Comparison of ENCODE assay signal across 8 cellular contexts in the genomic region with DNA sequence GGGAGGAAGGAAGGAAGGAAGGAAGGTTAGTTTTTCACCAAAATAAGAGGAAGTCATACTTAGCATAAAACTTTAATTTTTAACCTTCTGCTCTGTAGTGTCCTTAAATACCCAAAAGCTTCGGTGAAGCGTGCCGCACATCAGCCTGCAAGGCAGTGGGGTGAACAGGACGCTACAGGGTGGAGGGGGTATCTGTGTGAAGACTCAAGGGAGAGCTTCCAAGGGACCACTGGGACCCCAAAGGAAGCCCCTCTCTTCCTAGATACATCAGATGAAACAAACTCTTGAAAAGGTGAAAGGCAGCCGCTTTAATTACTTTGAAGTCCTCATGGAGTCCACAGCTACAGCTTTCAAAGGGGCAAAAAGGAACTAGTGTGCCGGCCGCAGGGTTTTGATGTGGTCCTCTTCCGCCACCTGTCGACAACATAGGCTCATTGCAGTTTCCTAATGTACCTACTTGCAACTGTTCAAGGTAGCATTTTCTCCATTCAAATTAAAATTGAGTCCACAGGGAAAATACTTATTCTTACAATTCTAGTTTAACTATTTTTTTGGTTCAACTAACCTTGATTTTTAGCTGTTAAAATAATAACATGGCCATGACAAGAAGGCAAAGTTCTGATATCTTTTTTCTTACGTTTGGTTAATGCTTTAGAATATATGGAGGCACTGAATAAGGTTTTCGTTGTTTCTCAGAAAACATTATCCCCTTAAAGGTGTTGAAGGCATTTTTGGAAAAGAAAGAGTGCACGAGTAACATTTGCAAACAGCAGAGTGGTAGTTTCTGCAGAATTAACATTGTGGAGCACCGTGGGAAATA.
A peak's percentile ranks its signal among the peaks of the same experiment; 100 is the strongest.
DNase-seq lines count a peak whose midpoint lies in the region; ATAC-seq and TF ChIP-seq lines count a peak whose summit lies in the region.

No MANE protein-coding gene starts in this region.

- H3K4me3 ChIP-seq in AG04450 (ENCODE audit: low read depth, low read length) = no peak overlapping the region
- H3K4me3 ChIP-seq in cardiac fibroblast (replicated peaks in 1 of 2; ENCODE audit: low read depth in 2 of 2, low read length in 2 of 2) = no peak overlapping the region
- H3K4me3 ChIP-seq in kidney epithelial cell (ENCODE audit: low read depth, low read length) = no peak overlapping the region

- no peaks in the 10 kb centered on the region for H3K9me3 ChIP-seq in AG04450 (ENCODE audit: control insufficient read depth, insufficient read depth, low read length)

- no peaks in the 10 kb centered on the region for H3K27me3 Mint-ChIP-seq in activated B cell treated with CpG ODN at 0.5 μM for 24 hours

- no peaks in the 10 kb centered on the region for H3K27me3 ChIP-seq in AG04450 (ENCODE audit: control insufficient read depth, insufficient read depth, low read length)
- no peaks in the 10 kb centered on the region for H3K27me3 ChIP-seq in kidney epithelial cell (ENCODE audit: control insufficient read depth, insufficient read depth, low read length)

- no peaks in the 10 kb centered on the region for H3K9me3 Mint-ChIP-seq in activated B cell treated with CpG ODN at 0.5 μM for 24 hours

- intact Hi-C loops in activated B cell treated with CpG ODN at 0.5 μM for 24 hours (cut with micrococcal nuclease) = loop anchor here (1.0 to 2.0 kb wide), 8 partner anchors 16 to 214 kb away; a partner anchor contains a TSS

- peak overlapping the region; percentile 97 for H3K27ac Mint-ChIP-seq in activated B cell treated with CpG ODN at 0.5 μM for 24 hours

- H3K4me1 Mint-ChIP-seq in activated B cell treated with CpG ODN at 0.5 μM for 24 hours = peaks cover 6% of the 10 kb centered on the region

- POLR2A ChIA-PET in AG04450 (lab: Yijun Ruan, JAX) = interaction anchor here (1.0 kb wide), 1 partner anchor 53 kb away, joined by 3 read pairs; no protein-coding TSS in a partner anchor
- POLR2A ChIA-PET in activated B cell treated with CpG ODN at 0.5 μM for 24 hours (lab: Charles Lee) = interaction anchor here (0.6 to 1.5 kb wide), 20 partner anchors 8 to 214 kb away, joined by 3 to 27 read pairs (median 4); a partner anchor contains a TSS

- no peaks in the 10 kb centered on the region for H3K36me3 ChIP-seq in kidney epithelial cell (ENCODE audit: control insufficient read depth, insufficient read depth, low read length)

- ATAC-seq in GM18867 (IDR thresholded peaks at IDR 0.05; ENCODE audit: unreplicated experiment) = peak; percentile 90
- ATAC-seq in HG03175 (IDR thresholded peaks at IDR 0.05; ENCODE audit: unreplicated experiment) = peak; percentile 78
- peak; percentile 94 for ATAC-seq in activated B cell treated with CpG ODN at 0.5 μM for 24 hours (ENCODE audit: low read depth)

- peak overlapping the region; percentile 84 for H3K4me3 Mint-ChIP-seq in activated B cell treated with CpG ODN at 0.5 μM for 24 hours

- CTCF ChIA-PET in AG04450 (lab: Charles Lee) (interaction anchor here (0.6 to 2.3 kb wide), 69 partner anchors 8 to 682 kb away, joined by 3 to 132 read pairs (median 4); a partner anchor contains a TSS), activated B cell treated with CpG ODN at 0.5 μM for 24 hours (lab: Charles Lee) (interaction anchor here (0.6 to 2.3 kb wide), 37 partner anchors 10 to 545 kb away, joined by 3 to 140 read pairs (median 5); no protein-coding TSS in a partner anchor)

- no peaks in the 10 kb centered on the region for H3K36me3 Mint-ChIP-seq in activated B cell treated with CpG ODN at 0.5 μM for 24 hours (ENCODE audit: low read depth)

- DNase-seq in AG04450 (ENCODE audit: low read depth, low spot score) (peak; percentile 72), NCI-H345 treated with DMSO at 0.1 percent for 48 hours (lab: John Stamatoyannopoulos, UW; ENCODE audit: unreplicated experiment) (peak; percentile 72), activated B cell treated with CpG ODN at 0.5 μM for 24 hours (peak; percentile 63), cardiac fibroblast (ENCODE audit: low read depth in 2 of 2) (peak; percentile 90 to 91), kidney epithelial cell (ENCODE audit: low read depth) (peak; percentile 29)
- peak; percentile 73 to 77 for DNase-seq in stimulated activated CD4-positive, alpha-beta T cell treated with anti-CD3 and anti-CD28 coated beads, Interleukin-2, amount 100 ng/mL, for 48 hours

- no peak overlapping the region for H3K27ac ChIP-seq in AG04450 (ENCODE audit: low read depth, low read length)

- TF ChIP-seq CTCF in AG04450 (IDR thresholded peaks at IDR 0.05; ENCODE audit: low read depth, low read length) (peak; percentile 94), activated B cell treated with CpG ODN at 0.5 μM for 24 hours (IDR thresholded peaks at IDR 0.05) (peak; percentile 57), cardiac fibroblast (IDR thresholded peaks at IDR 0.05; ENCODE audit: low read depth, low read length) (peak; percentile 90), kidney epithelial cell (IDR thresholded peaks at IDR 0.05; ENCODE audit: insufficient read depth, low read length, poor library complexity, severe bottlenecking) (peak; percentile 78)

Comparison
In these comparisons a context has a peak if more than half of its experiments do, and no peak if none do; other contexts are left out.
1. DNase-seq: peak in every context shown above with its lines; median percentile 90 in cardiac fibroblast; 75 in stimulated activated CD4-positive, alpha-beta T cell treated with anti-CD3 and anti-CD28 coated beads, Interleukin-2, amount 100 ng/mL, for 48 hours; 72 in AG04450; 72 in NCI-H345 treated with DMSO at 0.1 percent for 48 hours; 63 in activated B cell treated with CpG ODN at 0.5 μM for 24 hours; 29 in kidney epithelial cell.